8 cellular contexts compared by ENCODE assay signal in the genomic region with DNA sequence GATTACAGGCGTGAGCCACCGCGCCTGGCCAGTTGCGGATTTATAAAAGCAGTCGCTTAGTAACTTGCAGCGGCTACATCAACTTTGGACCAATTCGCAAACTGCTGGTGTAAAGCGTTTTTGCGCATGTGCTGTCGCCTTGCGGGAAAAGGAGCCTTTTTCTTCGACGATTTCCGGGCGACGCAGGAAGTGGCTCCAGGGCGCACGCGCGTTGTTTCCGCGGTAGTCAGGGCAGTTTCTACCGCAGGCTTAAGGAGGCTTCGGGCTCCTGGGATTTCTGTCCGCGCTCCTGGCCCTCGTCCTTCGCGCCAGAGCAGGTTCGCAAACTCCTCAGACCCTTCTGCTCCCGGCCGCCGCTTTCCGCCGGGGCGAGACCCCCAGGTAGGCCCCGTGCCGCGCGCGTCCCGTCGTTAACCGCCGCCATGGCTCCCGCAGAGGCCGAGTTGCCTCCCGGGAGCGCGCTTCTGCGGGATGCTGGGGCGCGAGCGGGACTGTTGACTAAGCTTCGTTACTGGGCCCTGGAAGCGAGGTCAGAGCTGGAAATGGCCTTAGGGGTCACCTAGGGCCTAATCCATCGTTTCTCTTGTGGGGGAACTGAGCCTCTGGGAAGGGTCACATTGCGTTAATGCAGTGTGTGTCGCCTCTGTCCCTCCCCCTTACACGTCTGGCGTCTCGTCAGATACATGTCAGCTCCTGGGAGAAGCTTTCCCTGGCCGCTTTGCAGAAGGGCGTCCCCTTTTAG. TPM values are rescaled to one million over a fixed set of nuclear protein-coding genes. Genes with fewer than 3 reads are reported as not detected.
A peak's percentile ranks its signal among the peaks of the same experiment; 100 is the strongest.
DNase-seq lines count a peak whose midpoint lies in the region; ATAC-seq and TF ChIP-seq lines count a peak whose summit lies in the region.

Gene RAE1 (plus strand): TSS at position 214 of the 742 bp plus-strand sequence. CDS start 2,784 bp downstream, outside the sequence.

- peaks cover 0 to 10% (median 3%) of the 10 kb centered on the region in 7 donors for H3K9me3 Mint-ChIP-seq in CD14-positive monocyte

- peaks cover 24 to 33% of the 10 kb centered on the region in 2 donors for H3K36me3 Mint-ChIP-seq in CD14-positive monocyte

- ATAC-seq in GM19438 (IDR thresholded peaks at IDR 0.05; ENCODE audit: low read depth, unreplicated experiment), result peak; percentile 86

- H3K4me3 Mint-ChIP-seq in CD14-positive monocyte, result peak within 1 kb of the TSS; percentile 89 to 92

- peaks cover 14% of the 10 kb centered on the region for H3K4me1 Mint-ChIP-seq in CD14-positive monocyte

- peak; percentile 86 for DNase-seq in CD14-positive monocyte (ENCODE audit: low spot score)
- DNase-seq in HS-5 (ENCODE audit: low read depth), result peak; percentile 62
- DNase-seq in NK-92 (lab: John Stamatoyannopoulos, UW; ENCODE audit: unreplicated experiment), result peak; percentile 35
- DNase-seq in activated CD8-positive, alpha-beta memory T cell treated with anti-CD3 and anti-CD28 coated beads for 1 hour (ENCODE audit: extremely low read depth in 1 of 2, low read depth in 1 of 2), result peak; percentile 60 to 82
- DNase-seq in effector CD8-positive, alpha-beta T cell (lab: John Stamatoyannopoulos, UW), result peak; percentile 81
- DNase-seq in lung microvascular endothelial cell (ENCODE audit: low read depth in 2 of 2), result peak; percentile 93 to 94
- peak; percentile 70 to 81 (median 74) for DNase-seq in stimulated activated CD4-positive, alpha-beta T cell treated with anti-CD3 and anti-CD28 coated beads, TNF-alpha, amount 100 ng/mL, for 4 hours (ENCODE audit: low read depth in 3 of 3)

- TF ChIP-seq CTCF in CD14-positive monocyte (IDR thresholded peaks at IDR 0.05), result no peak

- intact Hi-C loops in CD14-positive monocyte (cut with micrococcal nuclease), result no loop called here

- H3K27ac Mint-ChIP-seq in CD14-positive monocyte, result peak within 1 kb of the TSS; percentile 84 to 92 (median 89)

- H3K27me3 Mint-ChIP-seq in CD14-positive monocyte (ENCODE audit: low read depth in 3 of 3), result peaks cover 8 to 24% (median 18%) of the 10 kb centered on the region in 3 donors

RNA-seq across cellular contexts. Expression of gene RAE1, which starts in this region (rescaled TPM):
- polyA plus RNA-seq in CD14-positive monocyte, result 10 to 100 TPM; 15.8 to 21.7 TPM
- 15.0 and 16.7 TPM in 2 replicates for total RNA-seq in lung microvascular endothelial cell

Comparison
In these comparisons a context has a peak if more than half of its experiments do, and no peak if none do; other contexts are left out.
1. Peak in every context shown above with its lines: DNase-seq and ATAC-seq.
2. DNase-seq: peak in every context shown above with its lines; median percentile 94 in lung microvascular endothelial cell; 86 in CD14-positive monocyte; 81 in effector CD8-positive, alpha-beta T cell; 74 in stimulated activated CD4-positive, alpha-beta T cell treated with anti-CD3 and anti-CD28 coated beads, TNF-alpha, amount 100 ng/mL, for 4 hours; 71 in activated CD8-positive, alpha-beta memory T cell treated with anti-CD3 and anti-CD28 coated beads for 1 hour; 62 in HS-5; 35 in NK-92.